In the genomic region with DNA sequence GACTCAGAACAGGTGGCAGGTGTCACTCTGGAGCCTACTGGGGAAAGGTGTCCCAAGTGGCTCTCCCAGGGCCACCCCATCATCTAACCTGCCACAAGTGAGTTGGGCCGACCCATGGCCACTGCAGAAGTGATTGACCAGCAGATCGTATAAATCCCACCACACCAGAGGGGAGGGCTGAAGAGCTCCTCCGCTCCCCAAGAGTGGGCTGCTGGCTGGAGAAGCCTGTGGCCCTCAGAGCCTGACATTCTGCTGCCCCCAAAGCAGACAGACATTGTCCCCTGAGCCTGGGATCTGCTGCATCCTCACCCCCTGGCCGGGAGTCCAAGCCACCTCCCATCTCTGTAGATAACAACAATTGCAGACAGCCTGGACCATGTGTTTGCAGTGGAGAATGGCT, we compare ENCODE assay signal across 24 cellular contexts. TPM values are rescaled to one million over a fixed set of nuclear protein-coding genes. Genes with fewer than 3 reads are reported as not detected.
A peak's percentile ranks its signal among the peaks of the same experiment; 100 is the strongest.
DNase-seq lines count a peak whose midpoint lies in the region; ATAC-seq, FAIRE-seq and TF ChIP-seq lines count a peak whose summit lies in the region.
"Had no signal": no experiment of that assay in that cellular context is flagged by ENCODE, and none has a peak within 500 bp of the region (broad histone marks: within the 10 kb centered on the region; RNA-seq: fewer than 3 reads in every experiment).

No MANE protein-coding gene starts in this region.

- peaks cover 11 to 25% of the 10 kb centered on the region in 2 experiments; a peak in 4 of 5 replicates for H3K27me3 ChIP-seq in K562 (ENCODE audit: control insufficient read depth in 2 of 2, insufficient read depth in 2 of 2, low read length in 2 of 2)
- H3K27me3 ChIP-seq in thymus (ENCODE audit: control insufficient read depth, insufficient read depth): no peaks in the 10 kb centered on the region
- peaks cover 7% of the 10 kb centered on the region for H3K27me3 ChIP-seq in effector memory CD4-positive, alpha-beta T cell (replicated peaks; ENCODE audit: control insufficient read depth, insufficient read depth, low read length, poor library complexity, severe bottlenecking)
- H3K27me3 ChIP-seq: BE2C had no signal

- CTCF ChIA-PET in K562 (lab: Yijun Ruan, JAX; ENCODE audit: low intra/inter-chr PET ratio): no interaction called here

- H3K4me3 Mint-ChIP-seq in natural killer cell treated with Interleukin-12 subunit alpha and Interleukin-12 subunit beta and Interleukin-15 and Interleukin-18, amount 100 ng/mL, for 72 hours: no peak overlapping the region
- no peak overlapping the region for H3K4me3 Mint-ChIP-seq in natural killer cell
- H3K4me3 Mint-ChIP-seq: CD4-positive, alpha-beta memory T cell had no signal

- in situ Hi-C loops in K562 (cut with MboI): loop anchor here (25.0 kb wide), 1 partner anchor 115 kb away; no protein-coding TSS in a partner anchor

- peaks cover 11% of the 10 kb centered on the region for H3K36me3 Mint-ChIP-seq in natural killer cell treated with Interleukin-12 subunit alpha and Interleukin-12 subunit beta and Interleukin-15 and Interleukin-18, amount 100 ng/mL, for 72 hours
- H3K36me3 Mint-ChIP-seq in natural killer cell: peaks cover 10% of the 10 kb centered on the region
- H3K36me3 Mint-ChIP-seq: CD4-positive, alpha-beta memory T cell had no signal

- POLR2A ChIA-PET in K562 (lab: Yijun Ruan, JAX): no interaction called here

- WGBS in K562 (ENCODE audit: insufficient coverage, low coverage, missing lambda C conversion rate): 2% methylated on average over 4 of the region's 4 CpGs
- WGBS in thymus: 94% methylated on average over 4 of the region's 4 CpGs

- no peak for TF ChIP-seq EP300 in K562 (IDR thresholded peaks at IDR 0.05; ENCODE audit: low read length)

- peaks cover 12% of the 10 kb centered on the region for H3K9me3 Mint-ChIP-seq in natural killer cell treated with Interleukin-12 subunit alpha and Interleukin-12 subunit beta and Interleukin-15 and Interleukin-18, amount 100 ng/mL, for 72 hours
- peaks cover 9% of the 10 kb centered on the region in 2 donors for H3K9me3 Mint-ChIP-seq in natural killer cell

- H3K4me3 ChIP-seq in K562 (no peak overlapping the region), thymus (ENCODE audit: low read length) (no peak overlapping the region)
- no peak overlapping the region for H3K4me3 ChIP-seq in effector memory CD4-positive, alpha-beta T cell (ENCODE audit: insufficient read depth, low read depth, low read length, poor library complexity, severe bottlenecking)
- H3K4me3 ChIP-seq: GM23248 had no signal

- no peaks in the 10 kb centered on the region for H3K4me1 ChIP-seq in K562 (replicated peaks in 1 of 2; ENCODE audit: control insufficient read depth in 2 of 2, insufficient read depth in 2 of 2, low read length in 2 of 2)
- H3K4me1 ChIP-seq in thymus (ENCODE audit: control insufficient read depth, insufficient read depth, low read length): peaks cover 45% of the 10 kb centered on the region
- H3K4me1 ChIP-seq in effector memory CD4-positive, alpha-beta T cell (ENCODE audit: control insufficient read depth, insufficient read depth, low read length, poor library complexity, severe bottlenecking): no peaks in the 10 kb centered on the region
- H3K4me1 ChIP-seq: BE2C had no signal

- no TSS peak for BruUV-seq in K562 (replicated peaks; lab: Mats Ljungman, UMichigan)

- H3K9ac ChIP-seq in K562 (ENCODE audit: insufficient read depth in 1 of 2, low read depth in 2 of 2, low read length in 2 of 2): no peak overlapping the region
- H3K9ac ChIP-seq: GM23248 had no signal

- H3K36me3 ChIP-seq in K562 (ENCODE audit: control insufficient read depth, insufficient read depth, low read length) (no peaks in the 10 kb centered on the region), thymus (ENCODE audit: control insufficient read depth, insufficient read depth) (no peaks in the 10 kb centered on the region)
- H3K36me3 ChIP-seq in effector memory CD4-positive, alpha-beta T cell (ENCODE audit: control insufficient read depth, insufficient read depth, low read length): no peaks in the 10 kb centered on the region
- H3K36me3 ChIP-seq: BE2C had no signal

- no peak overlapping the region for H3K27ac ChIP-seq in K562 (ENCODE audit: extremely low read depth, low read depth, low read length)
- peak overlapping the region; percentile 15 for H3K27ac ChIP-seq in thymus (ENCODE audit: low read depth)
- no peak overlapping the region for H3K27ac ChIP-seq in effector memory CD4-positive, alpha-beta T cell (ENCODE audit: insufficient read depth, low read length, poor library complexity, severe bottlenecking)
- H3K27ac ChIP-seq: 22Rv1, GM23248 had no signal

- H2AFZ ChIP-seq in K562 (ENCODE audit: low read depth, low read length): no peak overlapping the region
- H2AFZ ChIP-seq: GM23248 had no signal

- no peak for ATAC-seq in natural killer cell treated with Interleukin-12 subunit alpha and Interleukin-12 subunit beta and Interleukin-15 and Interleukin-18, amount 100 ng/mL, for 72 hours
- no peak for ATAC-seq in natural killer cell
- ATAC-seq in K562: no peak
- ATAC-seq in GM18502 (IDR thresholded peaks at IDR 0.05; ENCODE audit: poor library complexity, unreplicated experiment): no peak
- ATAC-seq: HCT116 had no signal

- peaks cover 3 to 19% of the 10 kb centered on the region in 2 donors for H3K27me3 Mint-ChIP-seq in natural killer cell treated with Interleukin-12 subunit alpha and Interleukin-12 subunit beta and Interleukin-15 and Interleukin-18, amount 100 ng/mL, for 72 hours
- H3K27me3 Mint-ChIP-seq in natural killer cell (ENCODE audit: low read depth in 2 of 2): peaks cover 0 to 5% of the 10 kb centered on the region in 2 donors

- H3K9me3 ChIP-seq in K562 (replicated peaks; ENCODE audit: control insufficient read depth, insufficient read depth, low read depth, low read length) (no peaks in the 10 kb centered on the region), thymus (ENCODE audit: control insufficient read depth) (peaks cover 3% of the 10 kb centered on the region)
- H3K9me3 ChIP-seq in effector memory CD4-positive, alpha-beta T cell (ENCODE audit: control insufficient read depth, low read length): no peaks in the 10 kb centered on the region
- H3K9me3 ChIP-seq: BE2C had no signal

- H3K9me1 ChIP-seq in K562 (ENCODE audit: control insufficient read depth, insufficient read depth, low read length): no peaks in the 10 kb centered on the region

- no peaks in the 10 kb centered on the region; the same call in 1 of the 2 replicates for H4K20me1 ChIP-seq in K562 (replicated peaks; ENCODE audit: control insufficient read depth, insufficient read depth, low read length)

- peaks cover 0 to 14% of the 10 kb centered on the region in 2 donors for H3K4me1 Mint-ChIP-seq in natural killer cell treated with Interleukin-12 subunit alpha and Interleukin-12 subunit beta and Interleukin-15 and Interleukin-18, amount 100 ng/mL, for 72 hours (ENCODE audit: low read depth in 2 of 2)
- no peaks in the 10 kb centered on the region for H3K4me1 Mint-ChIP-seq in natural killer cell

- intact Hi-C loops in natural killer cell (cut with micrococcal nuclease): no loop called here
- intact Hi-C loops in K562 (cut with micrococcal nuclease): no loop called here

- H3K4me2 ChIP-seq in K562 (ENCODE audit: insufficient read depth, low read length): no peak overlapping the region

- TF ChIP-seq CTCF in natural killer cell (IDR thresholded peaks at IDR 0.05): no peak
- no peak for TF ChIP-seq CTCF in K562 (IDR thresholded peaks at IDR 0.05 in 2 of 3, conservative IDR thresholded peaks at IDR 0.05 in 1 of 3; ENCODE audit: insufficient read depth in 2 of 3, low read depth in 1 of 3, low read length in 3 of 3)

- no peak for TF ChIP-seq RAD21 in K562 (CRISPR knock-in tag; conservative IDR thresholded peaks at IDR 0.05 in 1 of 2, IDR thresholded peaks at IDR 0.05 in 1 of 2)

- H3K79me2 ChIP-seq in K562 (ENCODE audit: control insufficient read depth, insufficient read depth, low read length): no peaks in the 10 kb centered on the region

- peak; percentile 13 for DNase-seq in natural killer cell treated with Interleukin-12 subunit alpha and Interleukin-12 subunit beta and Interleukin-15 and Interleukin-18, amount 100 ng/mL, for 72 hours (ENCODE audit: low spot score)
- DNase-seq in natural killer cell (no peak), K562 (ENCODE audit: extremely low read depth in 1 of 4, low spot score in 3 of 4) (peak in 1 of 4 experiments; percentile 1)
- DNase-seq in effector memory CD4-positive, alpha-beta T cell: no peak
- DNase-seq: AML-193; BE2C; C1 segment of cervical spinal cord; Calu3; CD4-positive, alpha-beta memory T cell; COR-L47; DMS153; DND-41; GM23248; H7 had no signal

- no peak for TF ChIP-seq POLR2A in K562 (conservative IDR thresholded peaks at IDR 0.05)

- H3K27ac Mint-ChIP-seq in natural killer cell treated with Interleukin-12 subunit alpha and Interleukin-12 subunit beta and Interleukin-15 and Interleukin-18, amount 100 ng/mL, for 72 hours: no peak overlapping the region
- no peak overlapping the region for H3K27ac Mint-ChIP-seq in natural killer cell
- H3K27ac Mint-ChIP-seq: CD4-positive, alpha-beta memory T cell had no signal

- FAIRE-seq in K562 (lab: Jason Lieb, UNC): no peak
- FAIRE-seq: A204.1, G401.6, GM12892, GM19239, H1 had no signal

RNA-seq across cellular contexts. Expression of gene ANXA8, which starts 36.7 kb away (rescaled TPM):
- not detected for total RNA-seq in natural killer cell treated with Interleukin-12 subunit alpha and Interleukin-12 subunit beta and Interleukin-15 and Interleukin-18, amount 100 ng/mL, for 72 hours
- not detected for total RNA-seq in natural killer cell
- total RNA-seq in K562 (2011; cell fraction: chromatin; rRNA removed; ENCODE audit: low replicate concordance): not detected in 2 replicates
- total RNA-seq in K562 (2011; cell fraction: nucleolus; rRNA removed): not detected in 2 replicates
- total RNA-seq in K562 (2011; cell fraction: nucleoplasm; rRNA removed): not detected in 2 replicates
- total RNA-seq in K562 (2014; rRNA removed): not detected in 2 replicates
- not detected in 2 replicates for total RNA-seq in K562 (2014; rRNA removed; fragmentation: Illumina TruSeq; extraction: Trizol)
- total RNA-seq in K562 (2015; rRNA removed; fragmentation: Illumina TruSeq; extraction: Trizol): not detected in 2 replicates
- not detected in 2 replicates for total RNA-seq in K562 (2021)
- not detected in 2 replicates for polyA plus RNA-seq in K562 (2011; rRNA removed)
- polyA plus RNA-seq in K562 (2011; cell fraction: cytosol; rRNA removed): not detected in 2 replicates
- polyA plus RNA-seq in K562 (2011; cell fraction: nucleus; rRNA removed): 0.10 TPM in 1 of 2 replicates, not detected in the other
- not detected in 2 replicates for polyA plus RNA-seq in K562 (2012)
- polyA plus RNA-seq in K562 (2014; fragmentation: Illumina TruSeq; extraction: Trizol): not detected in 2 replicates
- not detected for polyA plus RNA-seq in K562 (2014; fragmentation: Nextera tagmentation; extraction: Ambion mirVana)
- polyA plus RNA-seq in K562 (2014; rRNA removed): not detected in 2 replicates
- not detected in 2 replicates for polyA minus RNA-seq in K562 (2011; rRNA and poly(A)+ RNA removed)
- not detected in 2 replicates for polyA minus RNA-seq in K562 (2011; cell fraction: cytosol; rRNA and poly(A)+ RNA removed)
- 0.13 TPM in 1 of 2 replicates, not detected in the other for polyA minus RNA-seq in K562 (2011; cell fraction: nucleus; rRNA and poly(A)+ RNA removed)
- polyA plus RNA-seq in thymus: 23.2 TPM
- total RNA-seq: CD4-positive, alpha-beta memory T cell; H1; H7 had no signal
- polyA plus RNA-seq: CD4-positive, alpha-beta memory T cell had no signal

RNA-seq across cellular contexts. Expression of gene FAM25G, which starts 44.3 kb away (rescaled TPM):
- total RNA-seq in natural killer cell treated with Interleukin-12 subunit alpha and Interleukin-12 subunit beta and Interleukin-15 and Interleukin-18, amount 100 ng/mL, for 72 hours: not detected
- total RNA-seq in natural killer cell: not detected
- not detected in 2 replicates for total RNA-seq in K562 (2011; cell fraction: chromatin; rRNA removed; ENCODE audit: low replicate concordance)
- total RNA-seq in K562 (2011; cell fraction: nucleolus; rRNA removed): not detected in 2 replicates
- not detected in 2 replicates for total RNA-seq in K562 (2011; cell fraction: nucleoplasm; rRNA removed)
- total RNA-seq in K562 (2014; rRNA removed): not detected in 2 replicates
- total RNA-seq in K562 (2014; rRNA removed; fragmentation: Illumina TruSeq; extraction: Trizol): not detected in 2 replicates
- total RNA-seq in K562 (2015; rRNA removed; fragmentation: Illumina TruSeq; extraction: Trizol): not detected in 2 replicates
- total RNA-seq in K562 (2021): not detected in 2 replicates
- polyA plus RNA-seq in K562 (2011; rRNA removed): not detected in 2 replicates
- not detected in 2 replicates for polyA plus RNA-seq in K562 (2011; cell fraction: cytosol; rRNA removed)
- 0.77 TPM in 1 of 2 replicates, not detected in the other for polyA plus RNA-seq in K562 (2011; cell fraction: nucleus; rRNA removed)
- polyA plus RNA-seq in K562 (2012): not detected in 2 replicates
- polyA plus RNA-seq in K562 (2014; fragmentation: Illumina TruSeq; extraction: Trizol): not detected in 2 replicates
- not detected for polyA plus RNA-seq in K562 (2014; fragmentation: Nextera tagmentation; extraction: Ambion mirVana)
- not detected in 2 replicates for polyA plus RNA-seq in K562 (2014; rRNA removed)
- polyA minus RNA-seq in K562 (2011; rRNA and poly(A)+ RNA removed): not detected in 2 replicates
- polyA minus RNA-seq in K562 (2011; cell fraction: cytosol; rRNA and poly(A)+ RNA removed): not detected in 2 replicates
- polyA minus RNA-seq in K562 (2011; cell fraction: nucleus; rRNA and poly(A)+ RNA removed): not detected in 2 replicates
- 4.2 TPM for polyA plus RNA-seq in thymus
- total RNA-seq: Calu3; CD4-positive, alpha-beta memory T cell; GM23248; H1; H7 had no signal
- polyA plus RNA-seq: AG04450; CD4-positive, alpha-beta memory T cell; H1 had no signal
